Comparison of ENCODE assay signal across 11 cellular contexts in genomic region chr1:226568077-226568831, GRCh38. TPM values are rescaled to one million over a fixed set of nuclear protein-coding genes. Genes with fewer than 3 reads are reported as not detected.
DNase-seq lines count a peak whose midpoint lies in the region; ATAC-seq and TF ChIP-seq lines count a peak whose summit lies in the region.
"Had no signal": no experiment of that assay in that cellular context is flagged by ENCODE, and none has a peak within 500 bp of the region (broad histone marks: within the 10 kb centered on the region; RNA-seq: fewer than 3 reads in every experiment).

No MANE protein-coding gene starts in this region.

- peaks cover 3 to 13% of the 10 kb centered on the region in 2 donors for H3K27me3 Mint-ChIP-seq in T-cell

- no peaks in the 10 kb centered on the region for H3K9me2 ChIP-seq in PC-9 (ENCODE audit: insufficient read depth)

- H3F3A ChIP-seq in PC-9 (ENCODE audit: insufficient read depth, low read depth), result no peaks in the 10 kb centered on the region

- no peaks in the 10 kb centered on the region for H3K9me3 ChIP-seq in PC-9 (ENCODE audit: insufficient read depth, low read depth)
- no peaks in the 10 kb centered on the region for H3K9me3 ChIP-seq in cardiac muscle cell (ENCODE audit: low read depth)

- H3K27me3 ChIP-seq in PC-9 (ENCODE audit: insufficient read depth, low read depth) (peaks cover 63% of the 10 kb centered on the region), cardiac muscle cell (no peaks in the 10 kb centered on the region)

- CTCF ChIA-PET in PC-9 (lab: Charles Lee) (no interaction called here), T-cell (lab: Charles Lee) (interaction anchor here in 1 of 2 donors (1.2 kb wide), 1 partner anchor 10 kb away, joined by 4 read pairs; no protein-coding TSS in a partner anchor)

- no peaks in the 10 kb centered on the region for H4K20me1 ChIP-seq in PC-9 (ENCODE audit: insufficient read depth)

- H3K4me2 ChIP-seq in PC-9, result no peak overlapping the region

- H3K4me1 Mint-ChIP-seq in T-cell, result no peaks in the 10 kb centered on the region

- intact Hi-C loops in PC-9 (cut with micrococcal nuclease; ENCODE audit: unreplicated experiment) (no loop called here), sciatic nerve (cut with DNase I) (no loop called here)

- TF ChIP-seq CTCF in GM10266 (IDR thresholded peaks at IDR 0.05; ENCODE audit: control insufficient read depth, insufficient read depth, low read depth, missing control alignments), result peak; percentile 23
- TF ChIP-seq CTCF in PC-9 (conservative IDR thresholded peaks at IDR 0.05), result peak; percentile 34; the same call in 1 of the 2 replicates
- peak; percentile 34 for TF ChIP-seq CTCF in cardiac muscle cell (IDR thresholded peaks at IDR 0.05; ENCODE audit: low read depth, low read length)

- H3K4me3 Mint-ChIP-seq in T-cell, result no peak overlapping the region

- no TSS peak for BruUV-seq in PC-9 (replicated peaks; lab: Mats Ljungman, UMichigan)

- DNase-seq in GM10266 (ENCODE audit: extremely low spot score) (no peak), PC-9 (no peak), cardiac muscle cell (ENCODE audit: low read depth in 1 of 2, low spot score in 1 of 2) (peak; percentile 47 to 48), sciatic nerve (ENCODE audit: low spot score) (peak; percentile 59), COLO668 (lab: John Stamatoyannopoulos, UW; ENCODE audit: unreplicated experiment) (no peak), T-cell (no peak)
- DNase-seq in activated CD4-positive, alpha-beta T cell treated with anti-CD3 and anti-CD28 coated beads for 4 hours, result no peak
- DNase-seq: kidney glomerular epithelial cell; stimulated activated CD4-positive, alpha-beta T cell treated with anti-CD3 and anti-CD28 coated beads, Interleukin-4, amount 100 ng/mL, for 4 hours had no signal

- no peak overlapping the region for H2AFZ ChIP-seq in PC-9

- no peaks in the 10 kb centered on the region for H3K79me2 ChIP-seq in PC-9 (ENCODE audit: low read depth)

- no peak overlapping the region for H3K27ac ChIP-seq in PC-9
- H3K27ac ChIP-seq in cardiac muscle cell, result peak overlapping the region; percentile 31

- H3K27ac Mint-ChIP-seq in T-cell, result no peak overlapping the region
- H3K27ac Mint-ChIP-seq: activated naive CD4-positive, alpha-beta T cell treated with anti-CD3 and anti-CD28 coated beads, Interleukin-2, amount 50 U/mL, for 72 hours had no signal

- peak; percentile 84 for ATAC-seq in sciatic nerve
- ATAC-seq in GM21576 (IDR thresholded peaks at IDR 0.05; ENCODE audit: unreplicated experiment), result no peak
- ATAC-seq in T-cell (replicated peaks in 1 of 4), result no peak
- ATAC-seq: activated naive CD4-positive, alpha-beta T cell treated with anti-CD3 and anti-CD28 coated beads, Interleukin-2, amount 50 U/mL, for 72 hours had no signal

- no peaks in the 10 kb centered on the region for H3K36me3 ChIP-seq in PC-9 (ENCODE audit: low read depth)
- no peaks in the 10 kb centered on the region for H3K36me3 ChIP-seq in cardiac muscle cell

- no peaks in the 10 kb centered on the region for H3K36me3 Mint-ChIP-seq in T-cell
- H3K36me3 Mint-ChIP-seq: activated naive CD4-positive, alpha-beta T cell treated with anti-CD3 and anti-CD28 coated beads, Interleukin-2, amount 50 U/mL, for 72 hours had no signal

- no peaks in the 10 kb centered on the region for H3K4me1 ChIP-seq in PC-9 (replicated peaks; ENCODE audit: insufficient read depth)
- H3K4me1 ChIP-seq in cardiac muscle cell (ENCODE audit: low read depth), result peaks cover 7% of the 10 kb centered on the region

- no peaks in the 10 kb centered on the region for H3K9me3 Mint-ChIP-seq in T-cell
- H3K9me3 Mint-ChIP-seq: activated naive CD4-positive, alpha-beta T cell treated with anti-CD3 and anti-CD28 coated beads, Interleukin-2, amount 50 U/mL, for 72 hours had no signal

- H3K4me3 ChIP-seq in PC-9, result no peak overlapping the region
- H3K4me3 ChIP-seq in cardiac muscle cell, result no peak overlapping the region

- POLR2A ChIA-PET in PC-9 (lab: Charles Lee; ENCODE audit: unreplicated experiment), result no interaction called here
- POLR2A ChIA-PET in T-cell (lab: Charles Lee), result interaction anchor here in 1 of 2 donors (0.6 kb wide), 1 partner anchor 155 kb away, joined by 4 read pairs; no protein-coding TSS in a partner anchor

RNA-seq across cellular contexts. Expression of gene STUM, which starts 19.7 kb away (rescaled TPM):
- total RNA-seq in PC-9 (2021), result not detected in 2 replicates
- 2.4 and 7.6 TPM in 2 replicates for total RNA-seq in cardiac muscle cell
- 0.71 and 4.8 TPM in 2 replicates for polyA plus RNA-seq in cardiac muscle cell
- total RNA-seq in sciatic nerve, result 7.8 TPM
- total RNA-seq in T-cell, result under 1 TPM in 1 of 5 donors, not detected in 4; 0.10 TPM
- total RNA-seq: activated naive CD4-positive, alpha-beta T cell treated with anti-CD3 and anti-CD28 coated beads, Interleukin-2, amount 50 U/mL, for 72 hours had no signal

Comparison
In these comparisons a context has a peak if more than half of its experiments do, and no peak if none do; other contexts are left out.
1. DNase-seq: peak in cardiac muscle cell (2 of 2) and sciatic nerve (single experiment); none in GM10266 (single experiment), PC-9 (0 of 2), COLO668 (single experiment), activated CD4-positive, alpha-beta T cell treated with anti-CD3 and anti-CD28 coated beads for 4 hours (0 of 2) and T-cell (0 of 34).
2. Peak in every context shown above with its lines, with median percentiles within 50 percentile points of each other: CTCF ChIP-seq.